Comparison of ENCODE assay signal across 8 cellular contexts in the genomic region with DNA sequence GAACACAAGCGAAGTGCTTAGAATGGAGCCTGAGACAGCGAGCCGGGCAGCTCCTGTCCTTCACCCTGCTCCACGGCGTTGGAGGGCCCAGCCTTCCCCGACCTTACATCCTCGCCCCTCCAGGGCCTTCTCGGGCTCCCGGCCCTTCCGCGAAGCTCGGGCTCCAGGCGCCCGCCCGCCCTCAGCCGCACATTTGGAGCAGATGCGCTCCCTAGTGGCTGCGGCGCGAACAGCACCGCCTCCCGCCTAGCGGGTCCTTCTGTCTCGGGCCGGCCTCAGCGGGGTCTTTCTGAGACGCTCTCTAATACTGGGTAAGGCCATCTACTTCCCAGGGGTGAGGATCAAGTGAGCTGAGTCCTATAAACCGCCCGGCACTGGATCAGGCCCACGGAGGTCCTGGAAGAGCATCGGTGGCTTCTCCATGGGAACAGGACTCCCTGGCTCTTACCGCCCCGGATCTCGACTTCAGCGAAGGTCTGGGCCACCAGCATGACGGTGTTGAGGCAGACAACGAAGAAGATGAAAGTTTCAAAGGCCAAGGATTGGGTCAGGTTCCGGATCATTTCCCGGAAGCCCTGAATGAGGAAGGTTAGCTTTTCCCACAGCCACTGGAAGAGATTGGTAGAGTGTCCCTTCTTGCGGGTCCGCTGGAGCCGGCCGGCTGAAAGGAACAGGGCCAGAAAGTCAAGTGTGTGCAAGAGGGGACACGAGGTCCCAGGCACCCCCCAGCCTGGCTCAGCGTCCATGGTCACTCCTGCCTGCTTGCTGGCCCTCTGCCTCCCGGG. TPM values are rescaled to one million over a fixed set of nuclear protein-coding genes. Genes with fewer than 3 reads are reported as not detected.
DNase-seq lines count a peak whose midpoint lies in the region; ATAC-seq, FAIRE-seq and TF ChIP-seq lines count a peak whose summit lies in the region.

No MANE protein-coding gene starts in this region.

- peaks cover 6 to 28% of the 10 kb centered on the region in 2 donors for H3K4me1 ChIP-seq in left lung

- H3K36me3 ChIP-seq in left lung = no peaks in the 10 kb centered on the region

- DNase-seq in GM12892 (ENCODE audit: insufficient read length) = peak; percentile 93
- peak; percentile 82 for DNase-seq in NCI-H2196 (lab: John Stamatoyannopoulos, UW; ENCODE audit: unreplicated experiment)
- DNase-seq in activated CD4-positive, alpha-beta T cell treated with anti-CD3 and anti-CD28 coated beads for 4 hours = peak; percentile 65 to 80
- no peak for DNase-seq in chondrocyte (ENCODE audit: low spot score)
- DNase-seq in left lung = peak; percentile 68 to 96
- DNase-seq in stimulated activated CD4-positive, alpha-beta T cell treated with anti-CD3 and anti-CD28 coated beads, TNF-alpha, amount 100 ng/mL, for 1 hour (ENCODE audit: low read depth in 3 of 3, low spot score in 1 of 3) = peak; percentile 25 to 85 (median 50)

- peak overlapping the region; percentile 46 for H3K4me3 Mint-ChIP-seq in chondrocyte (ENCODE audit: unreplicated experiment)

- H3K9me3 ChIP-seq in left lung = no peaks in the 10 kb centered on the region

- peaks cover 0 to 16% of the 10 kb centered on the region in 2 donors for H3K27me3 ChIP-seq in left lung

- no peaks in the 10 kb centered on the region for H3K36me3 Mint-ChIP-seq in chondrocyte (ENCODE audit: low read depth)

- TF ChIP-seq POLR2A in GM12892 (IDR thresholded peaks at IDR 0.05; ENCODE audit: low read depth, low read length) = no peak

- no peaks in the 10 kb centered on the region for H3K9me3 Mint-ChIP-seq in chondrocyte (ENCODE audit: low read depth)

- H3K4me3 ChIP-seq in left lung = no peak overlapping the region

- intact Hi-C loops in left lung (cut with DNase I) = no loop called here

- FAIRE-seq in GM12892 (lab: Jason Lieb, UNC) = peak; percentile 87

- H3K27ac ChIP-seq in 22Rv1 = no peak overlapping the region
- H3K27ac ChIP-seq in left lung = no peak overlapping the region

- TF ChIP-seq CTCF in 22Rv1 (IDR thresholded peaks at IDR 0.05) = peak; percentile 97
- TF ChIP-seq CTCF in chondrocyte (IDR thresholded peaks at IDR 0.05) = peak; percentile 94
- TF ChIP-seq CTCF in left lung (IDR thresholded peaks at IDR 0.05) = peak; percentile 95 to 98

- peaks cover 3% of the 10 kb centered on the region for H3K27me3 Mint-ChIP-seq in chondrocyte (ENCODE audit: low read depth)

- ATAC-seq in left lung (peak; percentile 96), GM18517 (IDR thresholded peaks at IDR 0.05; ENCODE audit: unreplicated experiment) (no peak)

- H3K4me1 Mint-ChIP-seq in chondrocyte (ENCODE audit: low read depth) = peaks cover 26% of the 10 kb centered on the region

- H3K27ac Mint-ChIP-seq in chondrocyte (ENCODE audit: unreplicated experiment) = no peak overlapping the region

RNA-seq across cellular contexts. Expression of a gene that starts 3.7 kb away (rescaled TPM):
- polyA plus RNA-seq in GM12892 (2012; ENCODE audit: missing spikeins) = not detected
- total RNA-seq in chondrocyte = 0.44 TPM in 1 of 3 replicates, not detected in the others
- 1 to 10 TPM; 1.2 to 2.6 TPM for total RNA-seq in left lung

RNA-seq across cellular contexts. Expression of a gene that starts 10.8 kb away (rescaled TPM):
- polyA plus RNA-seq in GM12892 (2012; ENCODE audit: missing spikeins) = not detected
- total RNA-seq in chondrocyte (not detected in 3 replicates), left lung (10 to 100 TPM; 20.3 to 46.5 TPM)

RNA-seq across cellular contexts. Expression of a gene that starts 20.3 kb away (rescaled TPM):
- 190 TPM for polyA plus RNA-seq in GM12892 (2012; ENCODE audit: missing spikeins)
- 178 to 243 TPM (median 187 TPM) in 3 replicates for total RNA-seq in chondrocyte
- 100 to 1,000 TPM; 161 to 183 TPM for total RNA-seq in left lung

RNA-seq across cellular contexts. Expression of a gene that starts 20.6 kb away (rescaled TPM):
- polyA plus RNA-seq in GM12892 (2012; ENCODE audit: missing spikeins) = 30.9 TPM
- total RNA-seq in chondrocyte (30.6 to 36.6 TPM (median 34.0 TPM) in 3 replicates), left lung (10 to 100 TPM; 28.4 to 30.5 TPM)

RNA-seq across cellular contexts. Expression of a gene that starts 26.4 kb away (rescaled TPM):
- polyA plus RNA-seq in GM12892 (2012; ENCODE audit: missing spikeins) = not detected
- 1.1 to 2.0 TPM (median 1.8 TPM) in 3 replicates for total RNA-seq in chondrocyte
- not detected for total RNA-seq in left lung

Comparison
In these comparisons a context has a peak if more than half of its experiments do, and no peak if none do; other contexts are left out.
1. RNA of a gene that starts 10.8 kb away (total RNA-seq): 20.3 to 46.5 TPM in left lung; not detected in chondrocyte; every median in the first group is over 10 times any median in the second.
2. Peak in every context shown above with its lines, with median percentiles within 50 percentile points of each other: CTCF ChIP-seq.